In the genomic region with DNA sequence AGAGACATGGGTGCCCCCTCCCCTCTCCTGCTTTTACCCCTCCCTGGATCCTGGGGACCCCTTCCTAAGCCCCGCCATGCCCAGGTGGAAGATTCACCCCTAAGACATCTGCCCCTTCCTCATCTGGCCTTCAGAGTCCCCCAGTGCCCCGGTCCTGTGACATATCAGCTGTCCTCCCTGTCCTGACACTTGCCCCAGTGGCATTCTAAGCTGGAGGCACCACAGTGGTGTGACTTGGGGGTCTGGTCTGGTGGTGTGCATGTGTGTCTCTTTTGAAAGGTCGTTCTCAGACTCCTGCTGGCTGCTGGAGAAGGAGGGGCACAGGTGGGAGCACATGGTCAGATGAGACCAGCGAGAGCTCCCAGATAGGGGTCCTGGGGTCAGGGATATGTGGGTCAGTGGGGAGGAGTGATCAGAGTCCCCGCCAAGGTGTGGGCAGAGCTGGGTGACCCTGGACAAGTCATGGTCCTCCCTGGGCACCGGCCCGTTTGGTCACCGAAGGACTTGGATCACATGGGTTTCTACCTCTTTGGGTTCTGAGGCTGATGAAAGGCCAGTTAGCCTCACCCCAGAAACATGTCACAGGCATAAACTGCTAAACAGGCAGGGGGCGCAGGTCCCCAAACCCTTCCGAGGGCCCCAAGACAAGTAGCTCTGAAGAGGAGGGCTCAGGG, we compare ENCODE assay signal across 28 cellular contexts. TPM values are rescaled to one million over a fixed set of nuclear protein-coding genes. Genes with fewer than 3 reads are reported as not detected.
A peak's percentile ranks its signal among the peaks of the same experiment; 100 is the strongest.
DNase-seq lines count a peak whose midpoint lies in the region; ATAC-seq and TF ChIP-seq lines count a peak whose summit lies in the region.
"Had no signal": no experiment of that assay in that cellular context is flagged by ENCODE, and none has a peak within 500 bp of the region (broad histone marks: within the 10 kb centered on the region; RNA-seq: fewer than 3 reads in every experiment).

No MANE protein-coding gene starts in this region.

- H3K4me3 ChIP-seq in OCI-LY3 (ENCODE audit: low read length): peak overlapping the region; percentile 68
- peak overlapping the region; percentile 32 for H3K4me3 ChIP-seq in iPS-15b (ENCODE audit: low read depth, low read length)
- no peak overlapping the region for H3K4me3 ChIP-seq in hepatocyte
- H3K4me3 ChIP-seq: lower lobe of right lung, SJCRH30, testis had no signal

- WGBS in hepatocyte (ENCODE audit: low lambda C conversion rate, missing lambda C conversion rate): 92% methylated on average over 9 of the region's 10 CpGs

- H3K4me3 Mint-ChIP-seq in natural killer cell treated with Interleukin-12 subunit alpha and Interleukin-12 subunit beta and Interleukin-15 and Interleukin-18, amount 100 ng/mL, for 72 hours: no peak overlapping the region
- H3K4me3 Mint-ChIP-seq in natural killer cell: no peak overlapping the region
- H3K4me3 Mint-ChIP-seq: activated T-cell treated with anti-CD3 and anti-CD28 coated beads, Interleukin-2, amount 50 U/mL, for 72 hours; CD4-positive, CD25-positive, alpha-beta regulatory T cell; dendritic cell treated with granulocyte-macrophage colony-stimulating factor and Interleukin-4, amounts not matched to agents 40 ng/mL and 50 ng/mL, for 4 days; naive thymus-derived CD4-positive, alpha-beta T cell had no signal

- no peaks in the 10 kb centered on the region for H3K4me1 Mint-ChIP-seq in natural killer cell treated with Interleukin-12 subunit alpha and Interleukin-12 subunit beta and Interleukin-15 and Interleukin-18, amount 100 ng/mL, for 72 hours (ENCODE audit: low read depth in 2 of 2)
- no peaks in the 10 kb centered on the region for H3K4me1 Mint-ChIP-seq in natural killer cell

- H3K79me2 ChIP-seq in OCI-LY3 (ENCODE audit: low read length): no peaks in the 10 kb centered on the region
- H3K79me2 ChIP-seq in hepatocyte: no peaks in the 10 kb centered on the region

- H3K27me3 ChIP-seq in OCI-LY3 (ENCODE audit: low read depth, low read length) (peaks cover 10% of the 10 kb centered on the region; the same call in 1 of the 2 replicates), iPS-15b (ENCODE audit: control insufficient read depth, insufficient read depth, low read length) (no peaks in the 10 kb centered on the region), hepatocyte (no peaks in the 10 kb centered on the region)
- H3K27me3 ChIP-seq: testis had no signal

- TF ChIP-seq CTCF in natural killer cell (IDR thresholded peaks at IDR 0.05): no peak
- 0 out of 2 replicates have a peak, but pooled peaks have one; percentile 10 for TF ChIP-seq CTCF in OCI-LY3 (IDR thresholded peaks at IDR 0.05; ENCODE audit: low read depth, low read length)
- TF ChIP-seq CTCF in hepatocyte (IDR thresholded peaks at IDR 0.05; ENCODE audit: poor library complexity): no peak

- H3K36me3 Mint-ChIP-seq in natural killer cell treated with Interleukin-12 subunit alpha and Interleukin-12 subunit beta and Interleukin-15 and Interleukin-18, amount 100 ng/mL, for 72 hours: no peaks in the 10 kb centered on the region
- H3K36me3 Mint-ChIP-seq in natural killer cell: no peaks in the 10 kb centered on the region
- H3K36me3 Mint-ChIP-seq: CD4-positive, CD25-positive, alpha-beta regulatory T cell; naive thymus-derived CD4-positive, alpha-beta T cell had no signal

- H3K9me3 Mint-ChIP-seq in natural killer cell treated with Interleukin-12 subunit alpha and Interleukin-12 subunit beta and Interleukin-15 and Interleukin-18, amount 100 ng/mL, for 72 hours: no peaks in the 10 kb centered on the region
- no peaks in the 10 kb centered on the region for H3K9me3 Mint-ChIP-seq in natural killer cell
- H3K9me3 Mint-ChIP-seq: activated T-cell treated with anti-CD3 and anti-CD28 coated beads, Interleukin-2, amount 50 U/mL, for 72 hours; CD4-positive, CD25-positive, alpha-beta regulatory T cell; dendritic cell treated with granulocyte-macrophage colony-stimulating factor and Interleukin-4, amounts not matched to agents 40 ng/mL and 50 ng/mL, for 4 days; naive thymus-derived CD4-positive, alpha-beta T cell had no signal

- H3K4me1 ChIP-seq in OCI-LY3 (ENCODE audit: low read length): peaks cover 10% of the 10 kb centered on the region
- H3K4me1 ChIP-seq in iPS-15b (ENCODE audit: control insufficient read depth, insufficient read depth, low read length): peaks cover 2% of the 10 kb centered on the region
- no peaks in the 10 kb centered on the region for H3K4me1 ChIP-seq in hepatocyte (ENCODE audit: insufficient read depth)
- H3K4me1 ChIP-seq: lower lobe of right lung, SJCRH30 had no signal

- H2AFZ ChIP-seq in OCI-LY3 (ENCODE audit: low read depth, low read length) (no peak overlapping the region), hepatocyte (no peak overlapping the region)

- no peaks in the 10 kb centered on the region for H3K36me3 ChIP-seq in OCI-LY3 (replicated peaks; ENCODE audit: low read depth, low read length)
- H3K36me3 ChIP-seq in iPS-15b (ENCODE audit: control insufficient read depth, insufficient read depth, low read length): peaks cover 2% of the 10 kb centered on the region
- H3K36me3 ChIP-seq in hepatocyte (replicated peaks; ENCODE audit: insufficient read depth, low read depth): no peaks in the 10 kb centered on the region
- H3K36me3 ChIP-seq: lower lobe of right lung, SJCRH30 had no signal

- peak overlapping the region; percentile 73 for H3K4me2 ChIP-seq in OCI-LY3 (ENCODE audit: low read length)
- no peak overlapping the region for H3K4me2 ChIP-seq in hepatocyte

- H3K9me2 ChIP-seq in hepatocyte (replicated peaks; ENCODE audit: insufficient read depth): no peaks in the 10 kb centered on the region

- ATAC-seq in natural killer cell treated with Interleukin-12 subunit alpha and Interleukin-12 subunit beta and Interleukin-15 and Interleukin-18, amount 100 ng/mL, for 72 hours: no peak
- no peak for ATAC-seq in natural killer cell
- ATAC-seq in left colon: no peak
- ATAC-seq in HG03354 (IDR thresholded peaks at IDR 0.05; ENCODE audit: poor library complexity, severe bottlenecking, unreplicated experiment): no peak

- H4K20me1 ChIP-seq in OCI-LY3 (ENCODE audit: insufficient read depth, low read length) (no peaks in the 10 kb centered on the region), hepatocyte (ENCODE audit: insufficient read depth, poor library complexity, severe bottlenecking) (no peaks in the 10 kb centered on the region)

- H3K9me3 ChIP-seq in OCI-LY3 (ENCODE audit: insufficient read depth, low read length) (no peaks in the 10 kb centered on the region), iPS-15b (ENCODE audit: control insufficient read depth, insufficient read depth, low read length) (no peaks in the 10 kb centered on the region), hepatocyte (ENCODE audit: low read depth) (no peaks in the 10 kb centered on the region)
- H3K9me3 ChIP-seq: lower lobe of right lung, SJCRH30, testis had no signal

- no peak overlapping the region for H3K27ac Mint-ChIP-seq in natural killer cell treated with Interleukin-12 subunit alpha and Interleukin-12 subunit beta and Interleukin-15 and Interleukin-18, amount 100 ng/mL, for 72 hours
- H3K27ac Mint-ChIP-seq in natural killer cell: no peak overlapping the region
- H3K27ac Mint-ChIP-seq: activated T-cell treated with anti-CD3 and anti-CD28 coated beads, Interleukin-2, amount 50 U/mL, for 72 hours; CD4-positive, CD25-positive, alpha-beta regulatory T cell; dendritic cell treated with granulocyte-macrophage colony-stimulating factor and Interleukin-4, amounts not matched to agents 40 ng/mL and 50 ng/mL, for 4 days; naive thymus-derived CD4-positive, alpha-beta T cell had no signal

- DNase-seq in natural killer cell treated with Interleukin-12 subunit alpha and Interleukin-12 subunit beta and Interleukin-15 and Interleukin-18, amount 100 ng/mL, for 72 hours (ENCODE audit: low spot score): peak; percentile 50
- no peak for DNase-seq in natural killer cell
- DNase-seq in hepatocyte (ENCODE audit: low spot score): no peak
- DNase-seq in left colon: no peak
- no peak for DNase-seq in D341Med (ENCODE audit: low spot score)
- DNase-seq: activated CD4-positive, CD25-positive, alpha-beta regulatory T cell; activated naive CD4-positive, alpha-beta T cell; lower lobe of right lung; naive thymus-derived CD4-positive, alpha-beta T cell; NCI-H1694; NCI-H446 treated with DMSO at 0.1 percent for 48 hours; NCI-H774; SJCRH30; T1000; testis had no signal

- intact Hi-C loops in natural killer cell (cut with micrococcal nuclease) (no loop called here), left colon (cut with DNase I, micrococcal nuclease) (no loop called here)

- no peak overlapping the region for H3K9ac ChIP-seq in OCI-LY3 (ENCODE audit: low read length)
- no peak overlapping the region for H3K9ac ChIP-seq in iPS-15b (ENCODE audit: low read depth, low read length)

- peaks cover 0 to 9% of the 10 kb centered on the region in 2 donors for H3K27me3 Mint-ChIP-seq in natural killer cell treated with Interleukin-12 subunit alpha and Interleukin-12 subunit beta and Interleukin-15 and Interleukin-18, amount 100 ng/mL, for 72 hours
- H3K27me3 Mint-ChIP-seq in natural killer cell (ENCODE audit: low read depth in 2 of 2): peaks cover 0 to 7% of the 10 kb centered on the region in 2 donors

- H3K27ac ChIP-seq in OCI-LY3 (ENCODE audit: low read length): no peak overlapping the region
- H3K27ac ChIP-seq in hepatocyte: no peak overlapping the region
- H3K27ac ChIP-seq: lower lobe of right lung, SJCRH30, testis had no signal

RNA-seq across cellular contexts. Expression of a gene that starts 0.6 kb away (rescaled TPM):
- 10 to 100 TPM; 10.1 to 34.1 TPM for total RNA-seq in natural killer cell treated with Interleukin-12 subunit alpha and Interleukin-12 subunit beta and Interleukin-15 and Interleukin-18, amount 100 ng/mL, for 72 hours
- total RNA-seq in natural killer cell: 10 to 100 TPM in 2 of 3 donors, 1 to 10 TPM in 1; 9.8 to 13.8 (median 12.0) TPM
- 12.5 and 13.5 TPM in 2 replicates for total RNA-seq in hepatocyte
- polyA plus RNA-seq in hepatocyte: 11.1 and 16.8 TPM in 2 replicates
- total RNA-seq in left colon: under 1 TPM; 0.22 to 0.64 TPM
- total RNA-seq: A172, SJCRH30 had no signal

RNA-seq across cellular contexts. Expression of a gene that starts 14.3 kb away (rescaled TPM):
- total RNA-seq in natural killer cell treated with Interleukin-12 subunit alpha and Interleukin-12 subunit beta and Interleukin-15 and Interleukin-18, amount 100 ng/mL, for 72 hours: not detected
- not detected for total RNA-seq in natural killer cell
- not detected in 2 replicates for total RNA-seq in hepatocyte
- polyA plus RNA-seq in hepatocyte: not detected in 2 replicates
- under 1 TPM in 1 of 2 donors, not detected in 1; 0.42 TPM for total RNA-seq in left colon
- total RNA-seq: A172; activated T-cell treated with anti-CD3 and anti-CD28 coated beads, Interleukin-2, amount 50 U/mL, for 72 hours; CD4-positive, CD25-positive, alpha-beta regulatory T cell; Daoy; H4; lower lobe of right lung; naive thymus-derived CD4-positive, alpha-beta T cell; omental fat pad; SJCRH30; ureter had no signal
- polyA plus RNA-seq: CD4-positive, CD25-positive, alpha-beta regulatory T cell; esophagus; keratinocyte; naive thymus-derived CD4-positive, alpha-beta T cell had no signal

RNA-seq across cellular contexts. Expression of a gene that starts 29.7 kb away (rescaled TPM):
- total RNA-seq in natural killer cell treated with Interleukin-12 subunit alpha and Interleukin-12 subunit beta and Interleukin-15 and Interleukin-18, amount 100 ng/mL, for 72 hours: 10 to 100 TPM; 17.6 to 19.2 TPM
- total RNA-seq in natural killer cell (10 to 100 TPM; 14.5 to 15.9 (median 15.5) TPM), hepatocyte (8.8 and 10.4 TPM in 2 replicates), left colon (10 to 100 TPM; 15.3 to 18.6 TPM)
- polyA plus RNA-seq in hepatocyte: 39.2 and 44.4 TPM in 2 replicates

RNA-seq across cellular contexts. Expression of a gene that starts 31.5 kb away (rescaled TPM):
- total RNA-seq in natural killer cell treated with Interleukin-12 subunit alpha and Interleukin-12 subunit beta and Interleukin-15 and Interleukin-18, amount 100 ng/mL, for 72 hours: 100 to 1,000 TPM; 345 to 348 TPM
- total RNA-seq in natural killer cell (100 to 1,000 TPM; 194 to 227 (median 212) TPM), hepatocyte (99.6 and 111 TPM in 2 replicates), left colon (100 to 1,000 TPM; 273 to 279 TPM)
- polyA plus RNA-seq in hepatocyte: 204 and 222 TPM in 2 replicates

RNA-seq across cellular contexts. Expression of a gene that starts 39.8 kb away (rescaled TPM):
- total RNA-seq in natural killer cell treated with Interleukin-12 subunit alpha and Interleukin-12 subunit beta and Interleukin-15 and Interleukin-18, amount 100 ng/mL, for 72 hours: 1 to 10 TPM; 5.4 to 5.6 TPM
- total RNA-seq in natural killer cell (10 to 100 TPM; 18.4 to 24.8 (median 21.7) TPM), hepatocyte (64.2 and 90.0 TPM in 2 replicates), left colon (10 to 100 TPM in 1 of 2 donors, 1 to 10 TPM in 1; 8.1 to 15.4 TPM)
- polyA plus RNA-seq in hepatocyte: 249 and 343 TPM in 2 replicates
